ENCODE assay signal across 33 cellular contexts in genomic region chr5:65948115-65948772, GRCh38.
"Had no signal": no experiment of that assay in that cellular context is flagged by ENCODE, and none has a peak within 500 bp of the region (broad histone marks: within the 10 kb centered on the region; RNA-seq: fewer than 3 reads in every experiment).

No MANE protein-coding gene starts in this region.

- H3K27ac Mint-ChIP-seq: activated CD4-positive, alpha-beta memory T cell treated with anti-CD3 and anti-CD28 coated beads for 36 hours; activated CD4-positive, alpha-beta T cell treated with anti-CD3 and anti-CD28 coated beads for 36 hours; activated CD4-positive, alpha-beta T cell treated with anti-CD3 and anti-CD28 coated beads, Interleukin-2, amount 10 ng/mL, durations not matched to agents 24 days and 14 days; activated CD8-positive, alpha-beta memory T cell treated with anti-CD3 and anti-CD28 coated beads, Interleukin-2, amount 10 ng/mL, durations not matched to agents 7 days and 5 days; activated CD8-positive, alpha-beta T cell treated with anti-CD3 and anti-CD28 coated beads, Interleukin-2, amount 10 ng/mL, durations not matched to agents 7 days and 5 days; activated naive CD4-positive, alpha-beta T cell treated with anti-CD3 and anti-CD28 coated beads for 36 hours; activated naive CD4-positive, alpha-beta T cell treated with anti-CD3 and anti-CD28 coated beads, Interleukin-2, amount 50 U/mL, for 24 hours; activated naive CD8-positive, alpha-beta T cell treated with anti-CD3 and anti-CD28 coated beads for 36 hours; activated naive CD8-positive, alpha-beta T cell treated with anti-CD3 and anti-CD28 coated beads, Interleukin-2, amount 50 U/mL, for 24 hours; activated T-helper 1 cell treated with anti-CD3 and anti-CD28 coated beads, Interleukin-12 subunit alpha, Interleukin-12 subunit beta, Interleukin-2, Interleukin-4 antibody, amounts not matched to agents 30 ng/mL and 10 ng/mL and 1 ng/mL, durations not matched to agents 14 hours and 24 hours and 36 hours; activated T-helper 2 cell treated with anti-CD3 and anti-CD28 coated beads, Interferon-gamma antibody, Interleukin-2, Interleukin-4, amounts not matched to agents 10 μg/mL and 5 μg/mL and 100 μg/mL, durations not matched to agents 14 hours and 24 hours and 36 hours; T-helper 2 cell treated with Interferon-gamma antibody and Interleukin-4, amounts not matched to agents 5 μg/mL and 100 μg/mL, for 36 hours had no signal

- H3K9me3 Mint-ChIP-seq: activated CD4-positive, alpha-beta memory T cell treated with anti-CD3 and anti-CD28 coated beads for 36 hours; activated CD4-positive, alpha-beta T cell treated with anti-CD3 and anti-CD28 coated beads, Interleukin-2, amount 10 ng/mL, durations not matched to agents 24 days and 14 days; activated naive CD4-positive, alpha-beta T cell treated with anti-CD3 and anti-CD28 coated beads for 36 hours; activated naive CD4-positive, alpha-beta T cell treated with anti-CD3 and anti-CD28 coated beads, Interleukin-2, amount 50 U/mL, for 24 hours; activated naive CD8-positive, alpha-beta T cell treated with anti-CD3 and anti-CD28 coated beads, Interleukin-2, amount 50 U/mL, for 24 hours; activated T-helper 1 cell treated with anti-CD3 and anti-CD28 coated beads, Interleukin-12 subunit alpha, Interleukin-12 subunit beta, Interleukin-2, Interleukin-4 antibody, amounts not matched to agents 30 ng/mL and 10 ng/mL and 1 ng/mL, durations not matched to agents 14 hours and 24 hours and 36 hours; activated T-helper 2 cell treated with anti-CD3 and anti-CD28 coated beads, Interferon-gamma antibody, Interleukin-2, Interleukin-4, amounts not matched to agents 10 μg/mL and 5 μg/mL and 100 μg/mL, durations not matched to agents 14 hours and 24 hours and 36 hours; T-helper 2 cell treated with Interferon-gamma antibody and Interleukin-4, amounts not matched to agents 5 μg/mL and 100 μg/mL, for 36 hours had no signal

- H3K9me3 ChIP-seq: adrenal gland, body of pancreas, colonic mucosa, heart left ventricle had no signal

- H3K36me3 ChIP-seq: adrenal gland, colonic mucosa had no signal

- ATAC-seq: activated CD4-positive, alpha-beta T cell treated with anti-CD3 and anti-CD28 coated beads for 36 hours; activated CD8-positive, alpha-beta memory T cell treated with anti-CD3 and anti-CD28 coated beads, Interleukin-2, amount 10 ng/mL, durations not matched to agents 7 days and 5 days; activated CD8-positive, alpha-beta T cell treated with anti-CD3 and anti-CD28 coated beads, Interleukin-2, amount 10 ng/mL, durations not matched to agents 7 days and 5 days; activated naive CD8-positive, alpha-beta T cell treated with anti-CD3 and anti-CD28 coated beads, Interleukin-2, amount 50 U/mL, for 24 hours; body of pancreas; esophagus mucosa; heart left ventricle; T-helper 17 cell had no signal

- H3K27me3 ChIP-seq: adrenal gland, body of pancreas, colonic mucosa, heart left ventricle had no signal

- H3K27ac ChIP-seq: adrenal gland, body of pancreas, colonic mucosa, epithelial cell of prostate, heart left ventricle had no signal

- H3K27me3 Mint-ChIP-seq: activated CD4-positive, alpha-beta memory T cell treated with anti-CD3 and anti-CD28 coated beads for 36 hours; activated CD4-positive, alpha-beta T cell treated with anti-CD3 and anti-CD28 coated beads for 36 hours; activated CD4-positive, alpha-beta T cell treated with anti-CD3 and anti-CD28 coated beads, Interleukin-2, amount 10 ng/mL, durations not matched to agents 24 days and 14 days; activated CD8-positive, alpha-beta memory T cell treated with anti-CD3 and anti-CD28 coated beads, Interleukin-2, amount 10 ng/mL, durations not matched to agents 7 days and 5 days; activated naive CD4-positive, alpha-beta T cell treated with anti-CD3 and anti-CD28 coated beads, Interleukin-2, amount 50 U/mL, for 24 hours; activated naive CD8-positive, alpha-beta T cell treated with anti-CD3 and anti-CD28 coated beads for 36 hours; activated naive CD8-positive, alpha-beta T cell treated with anti-CD3 and anti-CD28 coated beads, Interleukin-2, amount 50 U/mL, for 24 hours; T-helper 17 cell had no signal

- H3K4me3 ChIP-seq: adrenal gland, body of pancreas, colonic mucosa, heart left ventricle had no signal

- DNase-seq: activated CD4-positive, alpha-beta memory T cell treated with anti-CD3 and anti-CD28 coated beads for 36 hours; activated CD4-positive, alpha-beta T cell treated with anti-CD3 and anti-CD28 coated beads for 36 hours; activated CD4-positive, alpha-beta T cell treated with anti-CD3 and anti-CD28 coated beads, Interleukin-2, amount 10 ng/mL, durations not matched to agents 24 days and 14 days; activated CD4-positive, CD25-positive, alpha-beta regulatory T cell; activated CD4-positive, CD25-positive, alpha-beta regulatory T cell treated with anti-CD3 and anti-CD28 coated beads, Interleukin-2, amount 50 U/mL, for 72 hours; activated CD8-positive, alpha-beta memory T cell treated with anti-CD3 and anti-CD28 coated beads, Interleukin-2, amount 10 ng/mL, durations not matched to agents 7 days and 5 days; activated CD8-positive, alpha-beta memory T cell treated with anti-CD3 and anti-CD28 coated beads, Interleukin-2, amount 50 U/mL, for 4 hours; activated CD8-positive, alpha-beta T cell treated with anti-CD3 and anti-CD28 coated beads, Interleukin-2, amount 10 ng/mL, durations not matched to agents 7 days and 5 days; activated effector memory CD4-positive, alpha-beta T cell treated with anti-CD3 and anti-CD28 coated beads, Interleukin-2, amount 50 U/mL, for 16 hours; activated naive CD4-positive, alpha-beta T cell treated with anti-CD3 and anti-CD28 coated beads for 36 hours; activated naive CD8-positive, alpha-beta T cell treated with anti-CD3 and anti-CD28 coated beads for 36 hours; activated naive CD8-positive, alpha-beta T cell treated with anti-CD3 and anti-CD28 coated beads, Interleukin-2, amount 50 U/mL, for 24 hours; activated T-cell treated with anti-CD3 and anti-CD28 coated beads, Interleukin-2, amount 50 U/mL, for 1 hour; activated T-cell treated with anti-CD3 and anti-CD28 coated beads, Interleukin-2, amount 50 U/mL, for 48 hours; adrenal gland; amygdala; aorta; body of pancreas; caudate nucleus; cerebellar nuclear complex; colonic mucosa; effector CD8-positive, alpha-beta T cell; foreskin fibroblast; glutamatergic neuron; heart left ventricle; T-helper 17 cell; T1000 had no signal

- H3K4me3 Mint-ChIP-seq: activated CD4-positive, alpha-beta memory T cell treated with anti-CD3 and anti-CD28 coated beads for 36 hours; activated CD4-positive, alpha-beta T cell treated with anti-CD3 and anti-CD28 coated beads for 36 hours; activated CD4-positive, alpha-beta T cell treated with anti-CD3 and anti-CD28 coated beads, Interleukin-2, amount 10 ng/mL, durations not matched to agents 24 days and 14 days; activated CD8-positive, alpha-beta memory T cell treated with anti-CD3 and anti-CD28 coated beads, Interleukin-2, amount 10 ng/mL, durations not matched to agents 7 days and 5 days; activated CD8-positive, alpha-beta T cell treated with anti-CD3 and anti-CD28 coated beads, Interleukin-2, amount 10 ng/mL, durations not matched to agents 7 days and 5 days; activated naive CD4-positive, alpha-beta T cell treated with anti-CD3 and anti-CD28 coated beads for 36 hours; activated naive CD4-positive, alpha-beta T cell treated with anti-CD3 and anti-CD28 coated beads, Interleukin-2, amount 50 U/mL, for 24 hours; activated naive CD8-positive, alpha-beta T cell treated with anti-CD3 and anti-CD28 coated beads for 36 hours; activated naive CD8-positive, alpha-beta T cell treated with anti-CD3 and anti-CD28 coated beads, Interleukin-2, amount 50 U/mL, for 24 hours; activated T-helper 1 cell treated with anti-CD3 and anti-CD28 coated beads, Interleukin-12 subunit alpha, Interleukin-12 subunit beta, Interleukin-2, Interleukin-4 antibody, amounts not matched to agents 30 ng/mL and 10 ng/mL and 1 ng/mL, durations not matched to agents 14 hours and 24 hours and 36 hours; T-helper 17 cell; T-helper 2 cell treated with Interferon-gamma antibody and Interleukin-4, amounts not matched to agents 5 μg/mL and 100 μg/mL, for 36 hours had no signal

- H3K4me1 ChIP-seq: colonic mucosa had no signal
